9 cellular contexts compared by ENCODE assay signal in the genomic region with DNA sequence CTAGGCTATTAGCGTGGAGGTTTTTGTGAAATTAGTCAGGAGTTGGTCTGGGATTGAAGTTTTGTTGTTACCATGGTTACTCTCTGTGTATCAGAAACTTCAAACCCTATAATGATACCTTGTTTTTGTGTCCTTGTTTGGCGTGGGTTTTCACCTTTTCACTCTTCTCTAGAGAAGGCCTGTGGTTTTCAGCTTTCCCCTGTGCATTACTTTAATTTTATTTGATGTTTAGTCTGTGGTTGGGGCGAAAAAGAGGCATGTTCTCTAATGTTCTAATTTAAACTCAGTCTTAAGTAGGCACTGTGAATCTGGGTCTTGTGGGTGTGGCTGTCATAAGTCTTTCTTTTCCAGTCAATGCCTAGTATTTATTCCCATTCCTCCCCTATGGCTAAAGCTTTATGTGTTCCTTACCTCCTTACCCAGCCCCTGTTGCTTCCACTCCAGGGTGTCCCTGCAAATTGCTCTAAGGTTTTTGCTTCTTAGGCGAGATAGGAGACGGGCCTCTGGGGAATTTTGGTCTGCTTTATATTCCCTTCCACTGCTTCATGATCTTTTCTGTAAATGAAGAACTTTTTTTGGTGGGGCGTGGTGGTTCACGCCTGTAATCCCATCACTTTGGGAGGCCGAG.
DNase-seq lines count a peak whose midpoint lies in the region; ATAC-seq and TF ChIP-seq lines count a peak whose summit lies in the region.
"Had no signal": no experiment of that assay in that cellular context is flagged by ENCODE, and none has a peak within 500 bp of the region (broad histone marks: within the 10 kb centered on the region; RNA-seq: fewer than 3 reads in every experiment).

No MANE protein-coding gene starts in this region.

- peak overlapping the region; percentile 22 to 32 for H3K4me3 Mint-ChIP-seq in activated T-cell treated with anti-CD3 and anti-CD28 coated beads, Interleukin-2, amount 50 U/mL, for 72 hours
- H3K4me3 Mint-ChIP-seq in WTC11, result peak overlapping the region; percentile 49

- peaks cover 50% of the 10 kb centered on the region for H3K4me1 Mint-ChIP-seq in activated T-cell treated with anti-CD3 and anti-CD28 coated beads, Interleukin-2, amount 50 U/mL, for 72 hours (ENCODE audit: low read depth)
- peaks cover 75% of the 10 kb centered on the region for H3K4me1 Mint-ChIP-seq in WTC11

- no peak for TF ChIP-seq CTCF in WTC11 (IDR thresholded peaks at IDR 0.05)
- TF ChIP-seq CTCF in smooth muscle cell (IDR thresholded peaks at IDR 0.05; ENCODE audit: borderline replicate concordance, insufficient read depth, poor library complexity, severe bottlenecking), result no peak
- no peak for TF ChIP-seq CTCF in right atrium auricular region (IDR thresholded peaks at IDR 0.05)
- TF ChIP-seq CTCF in lower lobe of right lung (IDR thresholded peaks at IDR 0.05), result no peak
- no peak for TF ChIP-seq CTCF in hepatocyte (IDR thresholded peaks at IDR 0.05; ENCODE audit: poor library complexity)

- H3K36me3 ChIP-seq in smooth muscle cell (ENCODE audit: low read depth) (no peaks in the 10 kb centered on the region), right atrium auricular region (no peaks in the 10 kb centered on the region), lower lobe of right lung (no peaks in the 10 kb centered on the region), hepatocyte (replicated peaks; ENCODE audit: insufficient read depth, low read depth) (no peaks in the 10 kb centered on the region)

- H3K9ac ChIP-seq in smooth muscle cell (ENCODE audit: low read depth), result no peak overlapping the region

- H3K4me3 ChIP-seq in smooth muscle cell (no peak overlapping the region), right atrium auricular region (no peak overlapping the region), lower lobe of right lung (no peak overlapping the region), hepatocyte (no peak overlapping the region)

- H3K27ac ChIP-seq in smooth muscle cell (ENCODE audit: low read depth) (peak overlapping the region; percentile 39), right atrium auricular region (no peak overlapping the region), lower lobe of right lung (no peak overlapping the region), hepatocyte (no peak overlapping the region)

- peak overlapping the region; percentile 75 for H3K27ac Mint-ChIP-seq in activated T-cell treated with anti-CD3 and anti-CD28 coated beads, Interleukin-2, amount 50 U/mL, for 72 hours
- peak overlapping the region; percentile 94 for H3K27ac Mint-ChIP-seq in WTC11

- no peaks in the 10 kb centered on the region for H3K9me2 ChIP-seq in hepatocyte (replicated peaks; ENCODE audit: insufficient read depth)

- intact Hi-C loops in lower lobe of right lung (cut with DNase I), result no loop called here

- peak; percentile 2 to 18 for DNase-seq in activated T-cell treated with anti-CD3 and anti-CD28 coated beads, Interleukin-2, amount 50 U/mL, for 72 hours
- DNase-seq in activated T-cell treated with anti-CD3 and anti-CD28 coated beads, Interleukin-2, amount 50 U/mL, for 1 hour, result no peak
- DNase-seq in WTC11 (ENCODE audit: low spot score), result no peak
- no peak for DNase-seq in smooth muscle cell (lab: John Stamatoyannopoulos, UW; ENCODE audit: unreplicated experiment)
- no peak for DNase-seq in right atrium auricular region (ENCODE audit: low spot score)
- no peak for DNase-seq in lower lobe of right lung
- DNase-seq in hepatocyte (ENCODE audit: low spot score), result no peak
- DNase-seq: SW 1271 had no signal

- POLR2A ChIA-PET in WTC11 (lab: Charles Lee), result no interaction called here

- H4K20me1 ChIP-seq in smooth muscle cell (ENCODE audit: low read depth) (peaks cover 77% of the 10 kb centered on the region), hepatocyte (ENCODE audit: insufficient read depth, poor library complexity, severe bottlenecking) (peaks cover 15% of the 10 kb centered on the region)

- H3K27me3 Mint-ChIP-seq in activated T-cell treated with anti-CD3 and anti-CD28 coated beads, Interleukin-2, amount 50 U/mL, for 72 hours (ENCODE audit: low read depth), result no peaks in the 10 kb centered on the region
- H3K27me3 Mint-ChIP-seq in WTC11 (ENCODE audit: low read depth), result no peaks in the 10 kb centered on the region

- CTCF ChIA-PET in WTC11 (lab: Charles Lee), result no interaction called here

- H3K9me3 Mint-ChIP-seq in activated T-cell treated with anti-CD3 and anti-CD28 coated beads, Interleukin-2, amount 50 U/mL, for 72 hours, result no peaks in the 10 kb centered on the region
- no peaks in the 10 kb centered on the region for H3K9me3 Mint-ChIP-seq in WTC11

- H2AFZ ChIP-seq in smooth muscle cell (ENCODE audit: low read depth), result no peak overlapping the region
- H2AFZ ChIP-seq in hepatocyte, result no peak overlapping the region

- H3K36me3 Mint-ChIP-seq in activated T-cell treated with anti-CD3 and anti-CD28 coated beads, Interleukin-2, amount 50 U/mL, for 72 hours (ENCODE audit: insufficient read depth in 2 of 2), result peaks cover 1 to 5% of the 10 kb centered on the region in 2 donors
- no peaks in the 10 kb centered on the region for H3K36me3 Mint-ChIP-seq in WTC11

- no peaks in the 10 kb centered on the region for H3F3A ChIP-seq in smooth muscle cell (ENCODE audit: low read depth)

- H3K79me2 ChIP-seq in smooth muscle cell (ENCODE audit: low read depth), result peaks cover 97% of the 10 kb centered on the region
- peaks cover 97% of the 10 kb centered on the region for H3K79me2 ChIP-seq in hepatocyte

- H3K4me1 ChIP-seq in smooth muscle cell (ENCODE audit: low read depth), result peaks cover 7% of the 10 kb centered on the region
- no peaks in the 10 kb centered on the region for H3K4me1 ChIP-seq in right atrium auricular region
- no peaks in the 10 kb centered on the region for H3K4me1 ChIP-seq in lower lobe of right lung
- no peaks in the 10 kb centered on the region for H3K4me1 ChIP-seq in hepatocyte (ENCODE audit: insufficient read depth)

- no peaks in the 10 kb centered on the region for H3K9me3 ChIP-seq in smooth muscle cell (replicated peaks; ENCODE audit: low read depth)
- no peaks in the 10 kb centered on the region for H3K9me3 ChIP-seq in right atrium auricular region
- H3K9me3 ChIP-seq in lower lobe of right lung, result no peaks in the 10 kb centered on the region
- no peaks in the 10 kb centered on the region for H3K9me3 ChIP-seq in hepatocyte (ENCODE audit: low read depth)

- 92% methylated on average over 8 of the region's 8 CpGs for WGBS in smooth muscle cell (ENCODE audit: low lambda C conversion rate)
- WGBS in hepatocyte (ENCODE audit: low lambda C conversion rate, missing lambda C conversion rate), result 92% methylated on average over 8 of the region's 8 CpGs

- H3K27me3 ChIP-seq in smooth muscle cell (ENCODE audit: low read depth) (no peaks in the 10 kb centered on the region), right atrium auricular region (no peaks in the 10 kb centered on the region), lower lobe of right lung (ENCODE audit: low read depth) (no peaks in the 10 kb centered on the region), hepatocyte (no peaks in the 10 kb centered on the region)

- ATAC-seq in activated T-cell treated with anti-CD3 and anti-CD28 coated beads, Interleukin-2, amount 50 U/mL, for 72 hours (replicated peaks in 1 of 2), result peak; percentile 79 to 97
- peak; percentile 87 for ATAC-seq in HG02884 (IDR thresholded peaks at IDR 0.05; ENCODE audit: unreplicated experiment)
- ATAC-seq in WTC11, result peak; percentile 43
- no peak for ATAC-seq in lower lobe of right lung

- H3K4me2 ChIP-seq in smooth muscle cell (no peak overlapping the region), hepatocyte (no peak overlapping the region)

TF ChIP-seq in WTC11, 78 proteins besides CTCF, POLR2A, EP300 and RAD21:
- TF ChIP-seq, protein P1, sequence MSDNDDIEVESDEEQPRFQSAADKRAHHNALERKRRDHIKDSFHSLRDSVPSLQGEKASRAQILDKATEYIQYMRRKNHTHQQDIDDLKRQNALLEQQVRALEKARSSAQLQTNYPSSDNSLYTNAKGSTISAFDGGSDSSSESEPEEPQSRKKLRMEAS (CRISPR knock-in tag; IDR thresholded peaks at IDR 0.05), result no peak
- TF ChIP-seq JAZF1 (CRISPR knock-in tag; IDR thresholded peaks at IDR 0.05), result no peak
- no peak for TF ChIP-seq ZNF671 (CRISPR knock-in tag; IDR thresholded peaks at IDR 0.05)
- no peak for TF ChIP-seq ZNF138 (CRISPR knock-in tag; conservative IDR thresholded peaks at IDR 0.05)
- TF ChIP-seq ZNF423 (CRISPR knock-in tag; IDR thresholded peaks at IDR 0.05), result peak; percentile 62

Comparison
In these comparisons a context has a peak if more than half of its experiments do, and no peak if none do; other contexts are left out.
1. DNase-seq: peak in activated T-cell treated with anti-CD3 and anti-CD28 coated beads, Interleukin-2, amount 50 U/mL, for 72 hours (2 of 2); none in activated T-cell treated with anti-CD3 and anti-CD28 coated beads, Interleukin-2, amount 50 U/mL, for 1 hour (single experiment), WTC11 (single experiment), smooth muscle cell (single experiment), right atrium auricular region (single experiment), lower lobe of right lung (single experiment) and hepatocyte (single experiment).
2. ATAC-seq: peak in activated T-cell treated with anti-CD3 and anti-CD28 coated beads, Interleukin-2, amount 50 U/mL, for 72 hours (2 of 2), HG02884 (single experiment) and WTC11 (single experiment); none in lower lobe of right lung (0 of 2).